21 cellular contexts compared by ENCODE assay signal in genomic region chr7:8702807-8703206, GRCh38.
"Had no signal": no experiment of that assay in that cellular context is flagged by ENCODE, and none has a peak within 500 bp of the region (broad histone marks: within the 10 kb centered on the region; RNA-seq: fewer than 3 reads in every experiment).

No MANE protein-coding gene starts in this region.

- H3K9me3 ChIP-seq: colonic mucosa, psoas muscle, tibial nerve had no signal

- H3K27ac ChIP-seq: colonic mucosa, psoas muscle, tibial nerve had no signal

- H3K4me3 ChIP-seq: colonic mucosa, psoas muscle, tibial nerve had no signal

- H3K27me3 ChIP-seq: colonic mucosa, tibial nerve had no signal

- H3K27me3 Mint-ChIP-seq: activated CD4-positive, alpha-beta T cell treated with anti-CD3 and anti-CD28 coated beads, Interleukin-2, amount 10 ng/mL, durations not matched to agents 7 days and 5 days; activated T-cell treated with anti-CD3 and anti-CD28 coated beads, Interleukin-2, amount 50 U/mL, for 24 hours; memory B cell; naive thymus-derived CD4-positive, alpha-beta T cell; stimulated activated naive CD8-positive, alpha-beta T cell treated with anti-CD3 and anti-CD28 coated beads, Interleukin-15, Interleukin-2, amounts not matched to agents 100 ng/mL and 50 ng/mL, for 24 hours had no signal

- H3K36me3 Mint-ChIP-seq: brain; immature natural killer cell; memory B cell; naive thymus-derived CD4-positive, alpha-beta T cell had no signal

- H3K4me3 Mint-ChIP-seq: activated CD4-positive, alpha-beta T cell treated with anti-CD3 and anti-CD28 coated beads, Interleukin-2, amount 10 ng/mL, durations not matched to agents 7 days and 5 days; activated CD8-positive, alpha-beta T cell treated with anti-CD3 and anti-CD28 coated beads, Interleukin-2, amount 10 ng/mL, durations not matched to agents 7 days and 5 days; activated T-cell treated with anti-CD3 and anti-CD28 coated beads, Interleukin-2, amount 50 U/mL, for 24 hours; brain; immature natural killer cell; memory B cell; naive thymus-derived CD4-positive, alpha-beta T cell; stimulated activated naive CD8-positive, alpha-beta T cell treated with anti-CD3 and anti-CD28 coated beads, Interleukin-15, Interleukin-2, amounts not matched to agents 100 ng/mL and 50 ng/mL, for 24 hours had no signal

- H3K4me1 Mint-ChIP-seq: activated CD4-positive, alpha-beta T cell treated with anti-CD3 and anti-CD28 coated beads, Interleukin-2, amount 10 ng/mL, durations not matched to agents 7 days and 5 days; brain; immature natural killer cell; memory B cell; naive thymus-derived CD4-positive, alpha-beta T cell had no signal

- H3K9me3 Mint-ChIP-seq: activated CD4-positive, alpha-beta T cell treated with anti-CD3 and anti-CD28 coated beads, Interleukin-2, amount 10 ng/mL, durations not matched to agents 7 days and 5 days; activated T-cell treated with anti-CD3 and anti-CD28 coated beads, Interleukin-2, amount 50 U/mL, for 24 hours; activated T-helper 2 cell treated with anti-CD3 and anti-CD28 coated beads, Interferon-gamma antibody, Interleukin-2, Interleukin-4, amounts not matched to agents 10 μg/mL and 5 μg/mL and 100 μg/mL, durations not matched to agents 14 hours and 24 hours and 36 hours; brain; memory B cell; stimulated activated naive CD8-positive, alpha-beta T cell treated with anti-CD3 and anti-CD28 coated beads, Interleukin-15, Interleukin-2, amounts not matched to agents 100 ng/mL and 50 ng/mL, for 24 hours had no signal

- H3K36me3 ChIP-seq: colonic mucosa, tibial nerve had no signal

- ATAC-seq: activated CD4-positive, CD25-positive, alpha-beta regulatory T cell treated with anti-CD3 and anti-CD28 coated beads, Interleukin-2, amount 50 U/mL, for 24 hours; activated CD8-positive, alpha-beta T cell treated with anti-CD3 and anti-CD28 coated beads, Interleukin-2, amount 10 ng/mL, durations not matched to agents 7 days and 5 days; naive thymus-derived CD4-positive, alpha-beta T cell; psoas muscle; right cardiac atrium had no signal

- DNase-seq: activated CD4-positive, alpha-beta T cell treated with anti-CD3 and anti-CD28 coated beads, Interleukin-2, amount 10 ng/mL, durations not matched to agents 7 days and 5 days; activated CD8-positive, alpha-beta T cell treated with anti-CD3 and anti-CD28 coated beads, Interleukin-2, amount 10 ng/mL, durations not matched to agents 7 days and 5 days; activated naive CD4-positive, alpha-beta T cell treated with Interleukin-2 at 50 U/mL for 16 hours; activated T-cell treated with anti-CD3 and anti-CD28 coated beads, Interleukin-2, amount 50 U/mL, for 24 hours; central memory CD4-positive, alpha-beta T cell; colonic mucosa; head of caudate nucleus; immature natural killer cell; kidney glomerular epithelial cell; naive thymus-derived CD4-positive, alpha-beta T cell; psoas muscle; right cardiac atrium; stimulated activated CD4-positive, alpha-beta T cell treated with anti-CD3 and anti-CD28 coated beads, Interleukin-15, amount 100 ng/mL, for 24 hours; stimulated activated CD4-positive, alpha-beta T cell treated with anti-CD3 and anti-CD28 coated beads, Interleukin-2, amount 100 ng/mL, for 48 hours; T-helper 9 cell had no signal

- H3K4me1 ChIP-seq: colonic mucosa, psoas muscle, tibial nerve had no signal

- H3K27ac Mint-ChIP-seq: activated CD4-positive, alpha-beta T cell treated with anti-CD3 and anti-CD28 coated beads, Interleukin-2, amount 10 ng/mL, durations not matched to agents 7 days and 5 days; activated CD8-positive, alpha-beta T cell treated with anti-CD3 and anti-CD28 coated beads, Interleukin-2, amount 10 ng/mL, durations not matched to agents 7 days and 5 days; activated T-cell treated with anti-CD3 and anti-CD28 coated beads, Interleukin-2, amount 50 U/mL, for 24 hours; activated T-helper 2 cell treated with anti-CD3 and anti-CD28 coated beads, Interferon-gamma antibody, Interleukin-2, Interleukin-4, amounts not matched to agents 10 μg/mL and 5 μg/mL and 100 μg/mL, durations not matched to agents 14 hours and 24 hours and 36 hours; brain; immature natural killer cell; memory B cell; naive thymus-derived CD4-positive, alpha-beta T cell; stimulated activated naive CD8-positive, alpha-beta T cell treated with anti-CD3 and anti-CD28 coated beads, Interleukin-15, Interleukin-2, amounts not matched to agents 100 ng/mL and 50 ng/mL, for 24 hours had no signal
